ENCODE assay signal across 8 cellular contexts in genomic region chr22:39545310-39546063, GRCh38. TPM values are rescaled to one million over a fixed set of nuclear protein-coding genes. Genes with fewer than 3 reads are reported as not detected.
DNase-seq lines count a peak whose midpoint lies in the region; ATAC-seq lines count a peak whose summit lies in the region.

No MANE protein-coding gene starts in this region.

- H3K27ac Mint-ChIP-seq in T-helper 2 cell treated with Interferon-gamma antibody and Interleukin-4, amounts not matched to agents 5 μg/mL and 100 μg/mL, for 36 hours: no peak overlapping the region
- H3K27ac Mint-ChIP-seq in activated T-cell treated with anti-CD3 and anti-CD28 coated beads, Interleukin-2, amount 50 U/mL, for 72 hours: no peak overlapping the region
- peak overlapping the region in 1 of 2 donors; percentile 68 for H3K27ac Mint-ChIP-seq in stimulated activated naive CD8-positive, alpha-beta T cell treated with anti-CD3 and anti-CD28 coated beads, Interleukin-15, amount 100 ng/mL, for 72 hours

- H3K9me3 Mint-ChIP-seq in T-helper 2 cell treated with Interferon-gamma antibody and Interleukin-4, amounts not matched to agents 5 μg/mL and 100 μg/mL, for 36 hours: no peaks in the 10 kb centered on the region
- H3K9me3 Mint-ChIP-seq in activated T-cell treated with anti-CD3 and anti-CD28 coated beads, Interleukin-2, amount 50 U/mL, for 72 hours: no peaks in the 10 kb centered on the region
- H3K9me3 Mint-ChIP-seq in stimulated activated naive CD8-positive, alpha-beta T cell treated with anti-CD3 and anti-CD28 coated beads, Interleukin-15, amount 100 ng/mL, for 72 hours: no peaks in the 10 kb centered on the region

- DNase-seq in T-helper 2 cell (peak; percentile 31 to 71 (median 56)), left kidney (ENCODE audit: low read depth, low spot score) (peak; percentile 90), NCI-H748 treated with DMSO at 0.1 percent for 48 hours (lab: John Stamatoyannopoulos, UW) (no peak), NCI-H524 treated with DMSO at 0.1 percent for 48 hours (lab: John Stamatoyannopoulos, UW) (no peak)
- no peak for DNase-seq in T-helper 2 cell treated with Interferon-gamma antibody and Interleukin-4, amounts not matched to agents 5 μg/mL and 100 μg/mL, for 36 hours (ENCODE audit: low spot score)
- peak; percentile 64 to 70 for DNase-seq in activated T-cell treated with anti-CD3 and anti-CD28 coated beads, Interleukin-2, amount 50 U/mL, for 72 hours
- peak; percentile 56 to 59 for DNase-seq in stimulated activated naive CD8-positive, alpha-beta T cell treated with anti-CD3 and anti-CD28 coated beads, Interleukin-15, amount 100 ng/mL, for 72 hours

- peaks cover 15% of the 10 kb centered on the region for H3K4me1 Mint-ChIP-seq in T-helper 2 cell treated with Interferon-gamma antibody and Interleukin-4, amounts not matched to agents 5 μg/mL and 100 μg/mL, for 36 hours (ENCODE audit: low read depth)
- peaks cover 9% of the 10 kb centered on the region for H3K4me1 Mint-ChIP-seq in activated T-cell treated with anti-CD3 and anti-CD28 coated beads, Interleukin-2, amount 50 U/mL, for 72 hours (ENCODE audit: low read depth)
- peaks cover 26% of the 10 kb centered on the region for H3K4me1 Mint-ChIP-seq in stimulated activated naive CD8-positive, alpha-beta T cell treated with anti-CD3 and anti-CD28 coated beads, Interleukin-15, amount 100 ng/mL, for 72 hours

- no peaks in the 10 kb centered on the region for H3K36me3 Mint-ChIP-seq in T-helper 2 cell treated with Interferon-gamma antibody and Interleukin-4, amounts not matched to agents 5 μg/mL and 100 μg/mL, for 36 hours (ENCODE audit: low read depth)
- H3K36me3 Mint-ChIP-seq in activated T-cell treated with anti-CD3 and anti-CD28 coated beads, Interleukin-2, amount 50 U/mL, for 72 hours (ENCODE audit: insufficient read depth in 2 of 2): no peaks in the 10 kb centered on the region

- H3K4me3 Mint-ChIP-seq in T-helper 2 cell treated with Interferon-gamma antibody and Interleukin-4, amounts not matched to agents 5 μg/mL and 100 μg/mL, for 36 hours: no peak overlapping the region
- peak overlapping the region; percentile 30 to 55 for H3K4me3 Mint-ChIP-seq in activated T-cell treated with anti-CD3 and anti-CD28 coated beads, Interleukin-2, amount 50 U/mL, for 72 hours
- peak overlapping the region; percentile 68 to 82 for H3K4me3 Mint-ChIP-seq in stimulated activated naive CD8-positive, alpha-beta T cell treated with anti-CD3 and anti-CD28 coated beads, Interleukin-15, amount 100 ng/mL, for 72 hours

- peaks cover 39% of the 10 kb centered on the region for H3K27me3 Mint-ChIP-seq in T-helper 2 cell treated with Interferon-gamma antibody and Interleukin-4, amounts not matched to agents 5 μg/mL and 100 μg/mL, for 36 hours (ENCODE audit: low read depth)
- peaks cover 54% of the 10 kb centered on the region for H3K27me3 Mint-ChIP-seq in activated T-cell treated with anti-CD3 and anti-CD28 coated beads, Interleukin-2, amount 50 U/mL, for 72 hours (ENCODE audit: low read depth)
- peaks cover 60% of the 10 kb centered on the region for H3K27me3 Mint-ChIP-seq in stimulated activated naive CD8-positive, alpha-beta T cell treated with anti-CD3 and anti-CD28 coated beads, Interleukin-15, amount 100 ng/mL, for 72 hours

- ATAC-seq in activated T-cell treated with anti-CD3 and anti-CD28 coated beads, Interleukin-2, amount 50 U/mL, for 72 hours (replicated peaks in 1 of 2): peak; percentile 64 to 65
- ATAC-seq in stimulated activated naive CD8-positive, alpha-beta T cell treated with anti-CD3 and anti-CD28 coated beads, Interleukin-15, amount 100 ng/mL, for 72 hours: peak; percentile 74
- ATAC-seq in HG03439 (IDR thresholded peaks at IDR 0.05; ENCODE audit: unreplicated experiment): no peak

RNA-seq across cellular contexts. Expression of gene RPS19BP1, which starts 12.9 kb away (rescaled TPM):
- total RNA-seq in activated T-cell treated with anti-CD3 and anti-CD28 coated beads, Interleukin-2, amount 50 U/mL, for 72 hours: 10 to 100 TPM; 78.3 to 82.0 TPM

RNA-seq across cellular contexts. Expression of gene CACNA1I, which starts 25.1 kb away (rescaled TPM):
- total RNA-seq in activated T-cell treated with anti-CD3 and anti-CD28 coated beads, Interleukin-2, amount 50 U/mL, for 72 hours: under 1 TPM; 0.34 to 0.58 TPM

RNA-seq across cellular contexts. Expression of gene ATF4, which starts 25.1 kb away (rescaled TPM):
- total RNA-seq in activated T-cell treated with anti-CD3 and anti-CD28 coated beads, Interleukin-2, amount 50 U/mL, for 72 hours: 100 to 1,000 TPM; 779 to 836 TPM

RNA-seq across cellular contexts. Expression of gene MIEF1, which starts 43.4 kb away (rescaled TPM):
- 10 to 100 TPM; 49.5 to 58.3 TPM for total RNA-seq in activated T-cell treated with anti-CD3 and anti-CD28 coated beads, Interleukin-2, amount 50 U/mL, for 72 hours

Comparison
In these comparisons a context has a peak if more than half of its experiments do, and no peak if none do; other contexts are left out.
1. DNase-seq: peak in T-helper 2 cell (5 of 5), activated T-cell treated with anti-CD3 and anti-CD28 coated beads, Interleukin-2, amount 50 U/mL, for 72 hours (2 of 2), left kidney (single experiment) and stimulated activated naive CD8-positive, alpha-beta T cell treated with anti-CD3 and anti-CD28 coated beads, Interleukin-15, amount 100 ng/mL, for 72 hours (2 of 2); none in T-helper 2 cell treated with Interferon-gamma antibody and Interleukin-4, amounts not matched to agents 5 μg/mL and 100 μg/mL, for 36 hours (single experiment), NCI-H748 treated with DMSO at 0.1 percent for 48 hours (single experiment) and NCI-H524 treated with DMSO at 0.1 percent for 48 hours (single experiment).